30 cellular contexts compared by ENCODE assay signal in the genomic region with DNA sequence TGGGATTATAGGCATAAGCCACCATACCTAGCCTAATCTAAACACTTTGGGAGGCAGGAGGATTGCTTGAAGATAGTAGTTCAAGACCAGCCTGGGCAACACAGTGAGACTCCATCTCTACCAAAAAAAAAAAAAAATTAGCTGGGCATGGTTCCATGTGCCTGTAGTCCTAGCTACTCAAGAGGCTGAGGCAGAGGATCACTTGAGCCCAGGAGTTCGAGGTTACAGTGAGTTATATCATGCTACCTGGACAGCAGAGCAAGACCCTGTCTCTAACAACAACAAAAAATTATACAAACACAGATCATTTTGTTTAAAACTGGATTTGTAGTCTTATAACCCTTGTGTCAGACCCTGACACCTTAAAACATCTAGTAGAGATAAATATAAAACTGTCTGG. TPM values are rescaled to one million over a fixed set of nuclear protein-coding genes. Genes with fewer than 3 reads are reported as not detected.
DNase-seq lines count a peak whose midpoint lies in the region; ATAC-seq, FAIRE-seq and TF ChIP-seq lines count a peak whose summit lies in the region.
"Had no signal": no experiment of that assay in that cellular context is flagged by ENCODE, and none has a peak within 500 bp of the region (broad histone marks: within the 10 kb centered on the region; RNA-seq: fewer than 3 reads in every experiment).

No MANE protein-coding gene starts in this region.

- TF ChIP-seq RAD21 in HepG2 (CRISPR knock-in tag; IDR thresholded peaks at IDR 0.05), result no peak

- H3K27me3 Mint-ChIP-seq in activated B cell treated with CpG ODN at 0.5 μM for 24 hours, result no peaks in the 10 kb centered on the region
- H3K27me3 Mint-ChIP-seq: CD8-positive, alpha-beta memory T cell had no signal

- no peak for DNase-seq in HepG2 (ENCODE audit: low spot score)
- no peak for DNase-seq in right lobe of liver
- no peak for DNase-seq in activated B cell treated with CpG ODN at 0.5 μM for 24 hours
- DNase-seq in DMS 273 treated with DMSO at 0.1 percent for 48 hours (lab: John Stamatoyannopoulos, UW), result no peak
- DNase-seq in RWPE1 (ENCODE audit: low spot score), result no peak
- no peak for DNase-seq in 8988T
- DNase-seq: AML-193; C1 segment of cervical spinal cord; DND-41; KBM-7; MV-4-11; NCI-H1105 treated with DMSO at 0.1 percent for 48 hours; NCI-H146; NCI-H1930; NCI-H2107; NCI-H446; NCI-H524 treated with DMSO at 0.1 percent for 48 hours; NCI-H774; NK-92 treated with Interleukin-12 subunit alpha and Interleukin-12 subunit beta, amount 100 ng/mL, for 24 hours; PC-3; Right ventricle myocardium superior had no signal

- H3K4me1 ChIP-seq in HepG2 (ENCODE audit: insufficient read depth, low read length) (peaks cover 62% of the 10 kb centered on the region), right lobe of liver (peaks cover 0 to 21% (median 7%) of the 10 kb centered on the region in 4 donors)
- H3K4me1 ChIP-seq: SJSA1 had no signal

- ATAC-seq in HepG2, result no peak
- no peak for ATAC-seq in right lobe of liver
- no peak for ATAC-seq in activated B cell treated with CpG ODN at 0.5 μM for 24 hours (ENCODE audit: low read depth)
- ATAC-seq: A549, HCT116, PC-3 had no signal

- H3K9me3 Mint-ChIP-seq in activated B cell treated with CpG ODN at 0.5 μM for 24 hours, result no peaks in the 10 kb centered on the region
- H3K9me3 Mint-ChIP-seq: CD8-positive, alpha-beta memory T cell had no signal

- H3K4me2 ChIP-seq in HepG2 (ENCODE audit: low read depth, low read length), result no peak overlapping the region
- H3K4me2 ChIP-seq: A549 had no signal

- H4K20me1 ChIP-seq in HepG2 (ENCODE audit: insufficient read depth, low read length), result no peaks in the 10 kb centered on the region

- no peak for TF ChIP-seq POLR2A in HepG2 (IDR thresholded peaks at IDR 0.05; ENCODE audit: insufficient read depth in 1 of 2, low read depth in 2 of 2, low read length in 2 of 2)
- no peak for TF ChIP-seq POLR2A in right lobe of liver (IDR thresholded peaks at IDR 0.05)

- in situ Hi-C loops in HepG2 (cut with HindIII; ENCODE audit: extremely low pct_ligation_motif_present, low pct_unique_long_range_greater_than_20kb), result no loop called here

- CTCF ChIA-PET in HepG2 (lab: Yijun Ruan, JAX; ENCODE audit: low intra/inter-chr PET ratio, low total read pairs), result no interaction called here
- CTCF ChIA-PET in activated B cell treated with CpG ODN at 0.5 μM for 24 hours (lab: Charles Lee), result interaction anchor here (0.6 to 1.6 kb wide), 3 partner anchors 30 to 33 kb away, joined by 3 to 6 read pairs (median 3); no protein-coding TSS in a partner anchor
- CTCF ChIA-PET in RWPE1 (lab: Yijun Ruan, JAX), result no interaction called here

- no peaks in the 10 kb centered on the region for H3K79me2 ChIP-seq in HepG2 (ENCODE audit: insufficient read depth, low read length)

- peak overlapping the region; percentile 18 for H3K27ac Mint-ChIP-seq in activated B cell treated with CpG ODN at 0.5 μM for 24 hours

- TF ChIP-seq EP300 in HepG2 (IDR thresholded peaks at IDR 0.05; ENCODE audit: low read depth in 2 of 2, low read length in 2 of 2) (no peak), HepG2 (CRISPR knock-in tag; IDR thresholded peaks at IDR 0.05; ENCODE audit: borderline replicate concordance) (no peak)

- no TSS peak for BruUV-seq in HepG2 (replicated peaks; lab: Mats Ljungman, UMichigan)

- no peak overlapping the region for H3K27ac ChIP-seq in HepG2 (ENCODE audit: extremely low read length, insufficient read depth, low read length)
- no peak overlapping the region for H3K27ac ChIP-seq in right lobe of liver
- H3K27ac ChIP-seq in RWPE1, result no peak overlapping the region
- H3K27ac ChIP-seq: A549, SJSA1 had no signal

- TF ChIP-seq CTCF in HepG2 (CRISPR knock-in tag; IDR thresholded peaks at IDR 0.05) (no peak), right lobe of liver (IDR thresholded peaks at IDR 0.05) (no peak), activated B cell treated with CpG ODN at 0.5 μM for 24 hours (IDR thresholded peaks at IDR 0.05) (no peak), RWPE1 (conservative IDR thresholded peaks at IDR 0.05; ENCODE audit: low read depth) (no peak)

- WGBS in HepG2 (ENCODE audit: low lambda C conversion rate), result 0% methylated on average over 1 of the region's 1 CpG
- WGBS in right lobe of liver (ENCODE audit: insufficient coverage, low coverage, low lambda C conversion rate, missing lambda C conversion rate), result 60% methylated on average over 1 of the region's 1 CpG

- intact Hi-C loops in HepG2 (cut with micrococcal nuclease; ENCODE audit: unreplicated experiment) (no loop called here), right lobe of liver (cut with DNase I) (no loop called here), activated B cell treated with CpG ODN at 0.5 μM for 24 hours (cut with micrococcal nuclease) (no loop called here)

- peaks cover 30% of the 10 kb centered on the region for H3K4me1 Mint-ChIP-seq in activated B cell treated with CpG ODN at 0.5 μM for 24 hours

- POLR2A ChIA-PET in HepG2 (lab: Yijun Ruan, JAX) (interaction anchor here (1.1 to 1.6 kb wide), 2 partner anchors 37 to 74 kb away, joined by 3 to 5 read pairs; partner anchors contain the start of gene QPRT), activated B cell treated with CpG ODN at 0.5 μM for 24 hours (lab: Charles Lee) (interaction anchor here (0.7 to 1.9 kb wide), 4 partner anchors 21 to 207 kb away, joined by 4 to 10 read pairs (median 7); partner anchors contain the start of gene KIF22), RWPE1 (lab: Yijun Ruan, JAX; ENCODE audit: low non-redundant PET) (interaction anchor here (0.6 kb wide), 1 partner anchor 241 kb away, joined by 3 read pairs; no protein-coding TSS in a partner anchor)

- H3K9me3 ChIP-seq in HepG2 (ENCODE audit: low read length) (no peaks in the 10 kb centered on the region), right lobe of liver (no peaks in the 10 kb centered on the region)
- H3K9me3 ChIP-seq: A549, SJSA1 had no signal

- H2AFZ ChIP-seq in HepG2 (ENCODE audit: low read length), result no peak overlapping the region

- no peak for FAIRE-seq in HepG2 (lab: Jason Lieb, UNC)
- FAIRE-seq: A549 had no signal

- no peak overlapping the region for H3K4me3 ChIP-seq in HepG2 (replicated peaks in 1 of 3; ENCODE audit: insufficient read depth in 1 of 3, low read depth in 2 of 3, low read length in 3 of 3)
- no peak overlapping the region for H3K4me3 ChIP-seq in right lobe of liver
- H3K4me3 ChIP-seq: A549, SJSA1 had no signal

- no peaks in the 10 kb centered on the region for H3K27me3 ChIP-seq in HepG2 (ENCODE audit: control insufficient read depth in 1 of 2, insufficient read depth in 2 of 2, low read length in 2 of 2)
- no peaks in the 10 kb centered on the region for H3K27me3 ChIP-seq in right lobe of liver
- H3K27me3 ChIP-seq: SJSA1 had no signal

- H3K36me3 Mint-ChIP-seq in activated B cell treated with CpG ODN at 0.5 μM for 24 hours (ENCODE audit: low read depth), result peaks cover 7% of the 10 kb centered on the region

- H3K36me3 ChIP-seq in HepG2 (replicated peaks in 1 of 2; ENCODE audit: control insufficient read depth in 1 of 2, insufficient read depth in 2 of 2, low read length in 2 of 2) (no peaks in the 10 kb centered on the region), right lobe of liver (no peaks in the 10 kb centered on the region)
- H3K36me3 ChIP-seq: SJSA1 had no signal

- H3K9ac ChIP-seq in HepG2 (ENCODE audit: insufficient read depth, low read depth, low read length), result no peak overlapping the region

- no peak overlapping the region for H3K4me3 Mint-ChIP-seq in activated B cell treated with CpG ODN at 0.5 μM for 24 hours

RNA-seq across cellular contexts. Expression of gene C16orf54, which starts 7.7 kb away (rescaled TPM):
- total RNA-seq in HepG2 (2016; rRNA removed; fragmentation: Illumina TruSeq; extraction: Trizol) (not detected in 2 replicates), right lobe of liver (1 to 10 TPM in 1 of 6 experiments, under 1 TPM in 5; 0.40 to 1.2 (median 0.66) TPM), activated B cell treated with CpG ODN at 0.5 μM for 24 hours (20.4 and 22.5 TPM in 2 replicates)
- total RNA-seq in HepG2 (2016; cell fraction: cytosol; rRNA removed; fragmentation: Illumina TruSeq; extraction: Trizol; ENCODE audit: low read depth), result not detected in 2 replicates
- not detected in 2 replicates for total RNA-seq in HepG2 (2016; cell fraction: insoluble cytoplasmic fraction; rRNA removed; fragmentation: Illumina TruSeq; extraction: Trizol)
- total RNA-seq in HepG2 (2016; cell fraction: membrane; rRNA removed; fragmentation: Illumina TruSeq; extraction: Trizol), result not detected in 2 replicates
- not detected in 2 replicates for total RNA-seq in HepG2 (2016; cell fraction: nucleus; rRNA removed; fragmentation: Illumina TruSeq; extraction: Trizol)
- not detected in 2 replicates for polyA plus RNA-seq in HepG2 (2011; rRNA removed)
- polyA plus RNA-seq in HepG2 (2011; cell fraction: cytosol; rRNA removed), result not detected in 2 replicates
- polyA plus RNA-seq in HepG2 (2011; cell fraction: nucleus; rRNA removed), result not detected in 2 replicates
- not detected in 2 replicates for polyA plus RNA-seq in HepG2 (2012)
- polyA plus RNA-seq in HepG2 (2016; cell fraction: cytosol; fragmentation: Illumina TruSeq; extraction: Trizol; ENCODE audit: low read depth), result not detected in 2 replicates
- polyA plus RNA-seq in HepG2 (2016; cell fraction: insoluble cytoplasmic fraction; fragmentation: Illumina TruSeq; extraction: Trizol; ENCODE audit: low read depth), result not detected in 2 replicates
- polyA plus RNA-seq in HepG2 (2016; cell fraction: membrane; fragmentation: Illumina TruSeq; extraction: Trizol; ENCODE audit: low read depth), result not detected in 2 replicates
- not detected in 2 replicates for polyA plus RNA-seq in HepG2 (2016; cell fraction: nucleus; fragmentation: Illumina TruSeq; extraction: Trizol; ENCODE audit: insufficient read depth, low read depth)
- not detected in 2 replicates for polyA minus RNA-seq in HepG2 (2011; rRNA and poly(A)+ RNA removed; ENCODE audit: low replicate concordance)
- not detected in 2 replicates for polyA minus RNA-seq in HepG2 (2011; cell fraction: cytosol; rRNA and poly(A)+ RNA removed)
- not detected in 2 replicates for polyA minus RNA-seq in HepG2 (2011; cell fraction: nucleus; rRNA and poly(A)+ RNA removed)
- total RNA-seq: LHCN-M2, MCF 10A, PC-3, RPMI7951, SJSA1 had no signal
- polyA plus RNA-seq: A549 had no signal

RNA-seq across cellular contexts. Expression of gene ZG16, which starts 24.5 kb away (rescaled TPM):
- total RNA-seq in HepG2 (2016; rRNA removed; fragmentation: Illumina TruSeq; extraction: Trizol) (0.07 and 0.15 TPM in 2 replicates), right lobe of liver (1 to 10 TPM in 4 of 6 experiments, under 1 TPM in 2; 0.06 to 3.1 (median 1.1) TPM), activated B cell treated with CpG ODN at 0.5 μM for 24 hours (not detected in 2 replicates)
- 0.18 and 0.30 TPM in 2 replicates for total RNA-seq in HepG2 (2016; cell fraction: cytosol; rRNA removed; fragmentation: Illumina TruSeq; extraction: Trizol; ENCODE audit: low read depth)
- total RNA-seq in HepG2 (2016; cell fraction: insoluble cytoplasmic fraction; rRNA removed; fragmentation: Illumina TruSeq; extraction: Trizol), result 0.09 TPM in 2 replicates
- 0.17 and 0.22 TPM in 2 replicates for total RNA-seq in HepG2 (2016; cell fraction: membrane; rRNA removed; fragmentation: Illumina TruSeq; extraction: Trizol)
- not detected in 2 replicates for total RNA-seq in HepG2 (2016; cell fraction: nucleus; rRNA removed; fragmentation: Illumina TruSeq; extraction: Trizol)
- polyA plus RNA-seq in HepG2 (2011; rRNA removed), result 0.01 and 0.04 TPM in 2 replicates
- 0.01 TPM in 1 of 2 replicates, not detected in the other for polyA plus RNA-seq in HepG2 (2011; cell fraction: cytosol; rRNA removed)
- polyA plus RNA-seq in HepG2 (2011; cell fraction: nucleus; rRNA removed), result not detected in 2 replicates
- polyA plus RNA-seq in HepG2 (2012), result 0.11 TPM in 1 of 2 replicates, not detected in the other
- 0.35 and 0.42 TPM in 2 replicates for polyA plus RNA-seq in HepG2 (2016; cell fraction: cytosol; fragmentation: Illumina TruSeq; extraction: Trizol; ENCODE audit: low read depth)
- 0.12 and 0.16 TPM in 2 replicates for polyA plus RNA-seq in HepG2 (2016; cell fraction: insoluble cytoplasmic fraction; fragmentation: Illumina TruSeq; extraction: Trizol; ENCODE audit: low read depth)
- 0.26 and 0.42 TPM in 2 replicates for polyA plus RNA-seq in HepG2 (2016; cell fraction: membrane; fragmentation: Illumina TruSeq; extraction: Trizol; ENCODE audit: low read depth)
- 0.13 TPM in 1 of 2 replicates, not detected in the other for polyA plus RNA-seq in HepG2 (2016; cell fraction: nucleus; fragmentation: Illumina TruSeq; extraction: Trizol; ENCODE audit: insufficient read depth, low read depth)
- polyA minus RNA-seq in HepG2 (2011; rRNA and poly(A)+ RNA removed; ENCODE audit: low replicate concordance), result 0.05 TPM in 1 of 2 replicates, not detected in the other
- not detected in 2 replicates for polyA minus RNA-seq in HepG2 (2011; cell fraction: cytosol; rRNA and poly(A)+ RNA removed)
- polyA minus RNA-seq in HepG2 (2011; cell fraction: nucleus; rRNA and poly(A)+ RNA removed), result not detected in 2 replicates
- total RNA-seq: CD8-positive, alpha-beta memory T cell; H4; HT-29; LHCN-M2; MCF 10A; PC-3; Right ventricle myocardium superior; RPMI7951; SJSA1 had no signal
- polyA plus RNA-seq: A549; CD8-positive, alpha-beta memory T cell had no signal

RNA-seq across cellular contexts. Expression of gene KIF22, which starts 37.0 kb away (rescaled TPM):
- total RNA-seq in HepG2 (2016; rRNA removed; fragmentation: Illumina TruSeq; extraction: Trizol) (103 and 118 TPM in 2 replicates), right lobe of liver (10 to 100 TPM in 5 of 6 experiments, 1 to 10 TPM in 1; 9.8 to 27.1 (median 24.7) TPM), activated B cell treated with CpG ODN at 0.5 μM for 24 hours (33.1 and 40.1 TPM in 2 replicates)
- total RNA-seq in HepG2 (2016; cell fraction: cytosol; rRNA removed; fragmentation: Illumina TruSeq; extraction: Trizol; ENCODE audit: low read depth), result 18.5 and 19.7 TPM in 2 replicates
- total RNA-seq in HepG2 (2016; cell fraction: insoluble cytoplasmic fraction; rRNA removed; fragmentation: Illumina TruSeq; extraction: Trizol), result 91.9 and 121 TPM in 2 replicates
- total RNA-seq in HepG2 (2016; cell fraction: membrane; rRNA removed; fragmentation: Illumina TruSeq; extraction: Trizol), result 25.3 and 25.9 TPM in 2 replicates
- 125 and 140 TPM in 2 replicates for total RNA-seq in HepG2 (2016; cell fraction: nucleus; rRNA removed; fragmentation: Illumina TruSeq; extraction: Trizol)
- 68.4 and 95.8 TPM in 2 replicates for polyA plus RNA-seq in HepG2 (2011; rRNA removed)
- polyA plus RNA-seq in HepG2 (2011; cell fraction: cytosol; rRNA removed), result 37.5 and 70.2 TPM in 2 replicates
- 159 and 266 TPM in 2 replicates for polyA plus RNA-seq in HepG2 (2011; cell fraction: nucleus; rRNA removed)
- 32.0 and 51.7 TPM in 2 replicates for polyA plus RNA-seq in HepG2 (2012)
- 11.4 and 13.1 TPM in 2 replicates for polyA plus RNA-seq in HepG2 (2016; cell fraction: cytosol; fragmentation: Illumina TruSeq; extraction: Trizol; ENCODE audit: low read depth)
- polyA plus RNA-seq in HepG2 (2016; cell fraction: insoluble cytoplasmic fraction; fragmentation: Illumina TruSeq; extraction: Trizol; ENCODE audit: low read depth), result 85.0 and 106 TPM in 2 replicates
- 15.8 and 19.2 TPM in 2 replicates for polyA plus RNA-seq in HepG2 (2016; cell fraction: membrane; fragmentation: Illumina TruSeq; extraction: Trizol; ENCODE audit: low read depth)
- polyA plus RNA-seq in HepG2 (2016; cell fraction: nucleus; fragmentation: Illumina TruSeq; extraction: Trizol; ENCODE audit: insufficient read depth, low read depth), result 240 and 250 TPM in 2 replicates
- polyA minus RNA-seq in HepG2 (2011; rRNA and poly(A)+ RNA removed; ENCODE audit: low replicate concordance), result 158 and 325 TPM in 2 replicates
- 28.8 and 45.0 TPM in 2 replicates for polyA minus RNA-seq in HepG2 (2011; cell fraction: cytosol; rRNA and poly(A)+ RNA removed)
- 109 and 117 TPM in 2 replicates for polyA minus RNA-seq in HepG2 (2011; cell fraction: nucleus; rRNA and poly(A)+ RNA removed)

RNA-seq across cellular contexts. Expression of gene MAZ, which starts 52.8 kb away (rescaled TPM):
- total RNA-seq in HepG2 (2016; rRNA removed; fragmentation: Illumina TruSeq; extraction: Trizol) (229 and 277 TPM in 2 replicates), right lobe of liver (100 to 1,000 TPM in 1 of 6 experiments, 10 to 100 TPM in 5; 42.9 to 106 (median 60.7) TPM), activated B cell treated with CpG ODN at 0.5 μM for 24 hours (172 and 187 TPM in 2 replicates)
- total RNA-seq in HepG2 (2016; cell fraction: cytosol; rRNA removed; fragmentation: Illumina TruSeq; extraction: Trizol; ENCODE audit: low read depth), result 423 and 431 TPM in 2 replicates
- total RNA-seq in HepG2 (2016; cell fraction: insoluble cytoplasmic fraction; rRNA removed; fragmentation: Illumina TruSeq; extraction: Trizol), result 196 and 286 TPM in 2 replicates
- 825 and 837 TPM in 2 replicates for total RNA-seq in HepG2 (2016; cell fraction: membrane; rRNA removed; fragmentation: Illumina TruSeq; extraction: Trizol)
- 134 and 167 TPM in 2 replicates for total RNA-seq in HepG2 (2016; cell fraction: nucleus; rRNA removed; fragmentation: Illumina TruSeq; extraction: Trizol)
- polyA plus RNA-seq in HepG2 (2011; rRNA removed), result 203 and 255 TPM in 2 replicates
- polyA plus RNA-seq in HepG2 (2011; cell fraction: cytosol; rRNA removed), result 164 and 235 TPM in 2 replicates
- 242 and 334 TPM in 2 replicates for polyA plus RNA-seq in HepG2 (2011; cell fraction: nucleus; rRNA removed)
- 301 and 452 TPM in 2 replicates for polyA plus RNA-seq in HepG2 (2012)
- polyA plus RNA-seq in HepG2 (2016; cell fraction: cytosol; fragmentation: Illumina TruSeq; extraction: Trizol; ENCODE audit: low read depth), result 608 and 677 TPM in 2 replicates
- polyA plus RNA-seq in HepG2 (2016; cell fraction: insoluble cytoplasmic fraction; fragmentation: Illumina TruSeq; extraction: Trizol; ENCODE audit: low read depth), result 287 and 420 TPM in 2 replicates
- polyA plus RNA-seq in HepG2 (2016; cell fraction: membrane; fragmentation: Illumina TruSeq; extraction: Trizol; ENCODE audit: low read depth), result 1,001 and 1,210 TPM in 2 replicates
- 330 and 379 TPM in 2 replicates for polyA plus RNA-seq in HepG2 (2016; cell fraction: nucleus; fragmentation: Illumina TruSeq; extraction: Trizol; ENCODE audit: insufficient read depth, low read depth)
- 512 and 628 TPM in 2 replicates for polyA minus RNA-seq in HepG2 (2011; rRNA and poly(A)+ RNA removed; ENCODE audit: low replicate concordance)
- 217 and 237 TPM in 2 replicates for polyA minus RNA-seq in HepG2 (2011; cell fraction: cytosol; rRNA and poly(A)+ RNA removed)
- polyA minus RNA-seq in HepG2 (2011; cell fraction: nucleus; rRNA and poly(A)+ RNA removed), result 59.9 and 60.5 TPM in 2 replicates

RNA-seq across cellular contexts. Expression of gene PRRT2, which starts 58.5 kb away (rescaled TPM):
- total RNA-seq in HepG2 (2016; rRNA removed; fragmentation: Illumina TruSeq; extraction: Trizol) (0.11 and 0.51 TPM in 2 replicates), right lobe of liver (under 1 TPM in 4 of 6 experiments, not detected in 2; 0.15 to 0.98 (median 0.51) TPM), activated B cell treated with CpG ODN at 0.5 μM for 24 hours (0.11 and 0.54 TPM in 2 replicates)
- not detected in 2 replicates for total RNA-seq in HepG2 (2016; cell fraction: cytosol; rRNA removed; fragmentation: Illumina TruSeq; extraction: Trizol; ENCODE audit: low read depth)
- total RNA-seq in HepG2 (2016; cell fraction: insoluble cytoplasmic fraction; rRNA removed; fragmentation: Illumina TruSeq; extraction: Trizol), result 0.76 TPM in 1 of 2 replicates, not detected in the other
- total RNA-seq in HepG2 (2016; cell fraction: membrane; rRNA removed; fragmentation: Illumina TruSeq; extraction: Trizol), result 0.28 TPM in 1 of 2 replicates, not detected in the other
- total RNA-seq in HepG2 (2016; cell fraction: nucleus; rRNA removed; fragmentation: Illumina TruSeq; extraction: Trizol), result 1.1 and 1.4 TPM in 2 replicates
- polyA plus RNA-seq in HepG2 (2011; rRNA removed), result 1.1 and 1.8 TPM in 2 replicates
- polyA plus RNA-seq in HepG2 (2011; cell fraction: cytosol; rRNA removed), result 0.31 and 0.38 TPM in 2 replicates
- 16.2 and 16.5 TPM in 2 replicates for polyA plus RNA-seq in HepG2 (2011; cell fraction: nucleus; rRNA removed)
- 1.6 and 1.7 TPM in 2 replicates for polyA plus RNA-seq in HepG2 (2012)
- polyA plus RNA-seq in HepG2 (2016; cell fraction: cytosol; fragmentation: Illumina TruSeq; extraction: Trizol; ENCODE audit: low read depth), result 0.08 TPM in 1 of 2 replicates, not detected in the other
- 0.11 and 0.41 TPM in 2 replicates for polyA plus RNA-seq in HepG2 (2016; cell fraction: insoluble cytoplasmic fraction; fragmentation: Illumina TruSeq; extraction: Trizol; ENCODE audit: low read depth)
- polyA plus RNA-seq in HepG2 (2016; cell fraction: membrane; fragmentation: Illumina TruSeq; extraction: Trizol; ENCODE audit: low read depth), result 0.07 and 0.15 TPM in 2 replicates
- polyA plus RNA-seq in HepG2 (2016; cell fraction: nucleus; fragmentation: Illumina TruSeq; extraction: Trizol; ENCODE audit: insufficient read depth, low read depth), result 3.5 and 3.7 TPM in 2 replicates
- polyA minus RNA-seq in HepG2 (2011; rRNA and poly(A)+ RNA removed; ENCODE audit: low replicate concordance), result 0.07 and 0.56 TPM in 2 replicates
- not detected in 2 replicates for polyA minus RNA-seq in HepG2 (2011; cell fraction: cytosol; rRNA and poly(A)+ RNA removed)
- polyA minus RNA-seq in HepG2 (2011; cell fraction: nucleus; rRNA and poly(A)+ RNA removed), result 1.5 and 2.4 TPM in 2 replicates
- total RNA-seq: HT-29 had no signal
